ENCODE assay signal across 21 cellular contexts in genomic region chr20:63746766-63747315, GRCh38. TPM values are rescaled to one million over a fixed set of nuclear protein-coding genes. Genes with fewer than 3 reads are reported as not detected.
"Had no signal": no experiment of that assay in that cellular context is flagged by ENCODE, and none has a peak within 500 bp of the region (broad histone marks: within the 10 kb centered on the region; RNA-seq: fewer than 3 reads in every experiment).

No MANE protein-coding gene starts in this region.

- ATAC-seq: activated CD4-positive, alpha-beta T cell treated with anti-CD3 and anti-CD28 coated beads for 36 hours; activated CD8-positive, alpha-beta memory T cell treated with anti-CD3 and anti-CD28 coated beads, Interleukin-2, amount 10 ng/mL, durations not matched to agents 7 days and 5 days; left lung had no signal

- H3K9me3 ChIP-seq: left lung, tibial artery had no signal

- H3K27ac ChIP-seq: epithelial cell of prostate, left lung, tibial artery had no signal

- H3K27ac Mint-ChIP-seq: activated CD4-positive, alpha-beta T cell treated with anti-CD3 and anti-CD28 coated beads for 36 hours; activated CD8-positive, alpha-beta memory T cell treated with anti-CD3 and anti-CD28 coated beads, Interleukin-2, amount 10 ng/mL, durations not matched to agents 7 days and 5 days; activated naive CD8-positive, alpha-beta T cell treated with anti-CD3 and anti-CD28 coated beads for 36 hours; nephron had no signal

- H3K27me3 ChIP-seq: dorsolateral prefrontal cortex, left lung, tibial artery had no signal

- H3K4me3 ChIP-seq: dorsolateral prefrontal cortex, left lung, tibial artery had no signal

- H3K27me3 Mint-ChIP-seq: activated CD4-positive, alpha-beta T cell treated with anti-CD3 and anti-CD28 coated beads for 36 hours; activated CD8-positive, alpha-beta memory T cell treated with anti-CD3 and anti-CD28 coated beads, Interleukin-2, amount 10 ng/mL, durations not matched to agents 7 days and 5 days; activated naive CD8-positive, alpha-beta T cell treated with anti-CD3 and anti-CD28 coated beads for 36 hours had no signal

- H3K9me3 Mint-ChIP-seq: activated naive CD8-positive, alpha-beta T cell treated with anti-CD3 and anti-CD28 coated beads for 36 hours; nephron had no signal

- H3K36me3 Mint-ChIP-seq: activated CD8-positive, alpha-beta memory T cell treated with anti-CD3 and anti-CD28 coated beads, Interleukin-2, amount 10 ng/mL, durations not matched to agents 7 days and 5 days; activated naive CD8-positive, alpha-beta T cell treated with anti-CD3 and anti-CD28 coated beads for 36 hours had no signal

- H3K4me3 Mint-ChIP-seq: activated CD4-positive, alpha-beta T cell treated with anti-CD3 and anti-CD28 coated beads for 36 hours; activated CD8-positive, alpha-beta memory T cell treated with anti-CD3 and anti-CD28 coated beads, Interleukin-2, amount 10 ng/mL, durations not matched to agents 7 days and 5 days; activated naive CD8-positive, alpha-beta T cell treated with anti-CD3 and anti-CD28 coated beads for 36 hours; nephron had no signal

- DNase-seq: activated CD4-positive, alpha-beta T cell treated with anti-CD3 and anti-CD28 coated beads for 36 hours; activated CD4-positive, alpha-beta T cell treated with anti-CD3 and anti-CD28 coated beads, Interleukin-2, amount 50 U/mL, for 48 hours; activated CD8-positive, alpha-beta memory T cell treated with anti-CD3 and anti-CD28 coated beads, Interleukin-2, amount 10 ng/mL, durations not matched to agents 7 days and 5 days; activated naive CD4-positive, alpha-beta T cell; activated naive CD8-positive, alpha-beta T cell treated with anti-CD3 and anti-CD28 coated beads for 36 hours; amniotic stem cell; dorsolateral prefrontal cortex; foreskin fibroblast; mammary epithelial cell; midbrain; nucleus accumbens; retina; stimulated activated CD4-positive, alpha-beta T cell treated with anti-CD3 and anti-CD28 coated beads, Interleukin-12 subunit alpha, Interleukin-12 subunit beta, amount 100 ng/mL, for 4 hours; stimulated activated CD4-positive, alpha-beta T cell treated with anti-CD3 and anti-CD28 coated beads, Interleukin-1b, Interleukin-23, amount 100 ng/mL, for 48 hours; stimulated activated CD8-positive, alpha-beta memory T cell treated with anti-CD3 and anti-CD28 coated beads, Interleukin-4, amount 100 ng/mL, for 48 hours; stimulated activated naive CD4-positive, alpha-beta T cell; T-helper 2 cell; tibial artery had no signal

RNA-seq across cellular contexts. Expression of gene TNFRSF6B, which starts 50.4 kb away (rescaled TPM):
- total RNA-seq: activated CD8-positive, alpha-beta memory T cell treated with anti-CD3 and anti-CD28 coated beads, Interleukin-2, amount 10 ng/mL, durations not matched to agents 7 days and 5 days; activated naive CD8-positive, alpha-beta T cell treated with anti-CD3 and anti-CD28 coated beads for 36 hours had no signal
